ENCODE assay signal across 8 cellular contexts in genomic region chr12:120439646-120440247, GRCh38. TPM values are rescaled to one million over a fixed set of nuclear protein-coding genes. Genes with fewer than 3 reads are reported as not detected.
DNase-seq lines count a peak whose midpoint lies in the region; ATAC-seq, FAIRE-seq and TF ChIP-seq lines count a peak whose summit lies in the region.

No MANE protein-coding gene starts in this region.

- H3K9me3 ChIP-seq in ovary (no peaks in the 10 kb centered on the region), upper lobe of left lung (no peaks in the 10 kb centered on the region)

- POLR2A ChIA-PET in RWPE1 (lab: Yijun Ruan, JAX; ENCODE audit: low non-redundant PET) = no interaction called here

- H3K36me3 ChIP-seq in ovary (no peaks in the 10 kb centered on the region), upper lobe of left lung (peaks cover 4 to 48% (median 26%) of the 10 kb centered on the region in 4 donors)

- H3K27me3 ChIP-seq in ovary (no peaks in the 10 kb centered on the region), upper lobe of left lung (no peaks in the 10 kb centered on the region)

- H3K27ac Mint-ChIP-seq in activated T-helper 2 cell treated with anti-CD3 and anti-CD28 coated beads, Interferon-gamma antibody, Interleukin-2, Interleukin-4, amounts not matched to agents 10 μg/mL and 5 μg/mL and 100 μg/mL, durations not matched to agents 14 hours and 24 hours and 36 hours = no peak overlapping the region

- H3K4me1 ChIP-seq in ovary (ENCODE audit: insufficient read depth) = peaks cover 1% of the 10 kb centered on the region
- H3K4me1 ChIP-seq in upper lobe of left lung = peaks cover 16 to 20% (median 18%) of the 10 kb centered on the region in 4 donors

- no peaks in the 10 kb centered on the region for H3K9me3 Mint-ChIP-seq in activated T-helper 2 cell treated with anti-CD3 and anti-CD28 coated beads, Interferon-gamma antibody, Interleukin-2, Interleukin-4, amounts not matched to agents 10 μg/mL and 5 μg/mL and 100 μg/mL, durations not matched to agents 14 hours and 24 hours and 36 hours

- H3K27ac ChIP-seq in RWPE1 (no peak overlapping the region), ovary (no peak overlapping the region), upper lobe of left lung (no peak overlapping the region)

- CTCF ChIA-PET in RWPE1 (lab: Yijun Ruan, JAX) = interaction anchor here (0.6 kb wide), 1 partner anchor 135 kb away, joined by 4 read pairs; no protein-coding TSS in a partner anchor

- peak; percentile 58 for DNase-seq in D721Med (ENCODE audit: insufficient read length, low spot score)
- DNase-seq in KBM-7 = peak; percentile 81
- peak; percentile 89 for DNase-seq in RWPE1 (ENCODE audit: low spot score)
- DNase-seq in activated T-helper 2 cell treated with anti-CD3 and anti-CD28 coated beads, Interferon-gamma antibody, Interleukin-2, Interleukin-4, amounts not matched to agents 10 μg/mL and 5 μg/mL and 100 μg/mL, durations not matched to agents 14 hours and 24 hours and 36 hours (ENCODE audit: low spot score) = peak; percentile 56
- DNase-seq in fibroblast of villous mesenchyme (ENCODE audit: low read depth) = peak; percentile 63
- peak in 4 of 5 donors; percentile 20 to 50 (median 38) for DNase-seq in ovary
- DNase-seq in upper lobe of left lung = peak in 1 of 2 donors; percentile 55

- intact Hi-C loops in activated T-helper 2 cell treated with anti-CD3 and anti-CD28 coated beads, Interferon-gamma antibody, Interleukin-2, Interleukin-4, amounts not matched to agents 10 μg/mL and 5 μg/mL and 100 μg/mL, durations not matched to agents 14 hours and 24 hours and 36 hours (cut with micrococcal nuclease) = loop anchor here (1.0 to 5.0 kb wide), 4 partner anchors 30 to 243 kb away; partner anchors contain the start of genes PLA2G1B, RNF10 and SRSF9
- intact Hi-C loops in ovary (cut with DNase I) = no loop called here

- H3K4me3 Mint-ChIP-seq in activated T-helper 2 cell treated with anti-CD3 and anti-CD28 coated beads, Interferon-gamma antibody, Interleukin-2, Interleukin-4, amounts not matched to agents 10 μg/mL and 5 μg/mL and 100 μg/mL, durations not matched to agents 14 hours and 24 hours and 36 hours (ENCODE audit: low read depth) = peak overlapping the region; percentile 49

- in situ Hi-C loops in KBM-7 (cut with MboI; ENCODE audit: low pct_unique_long_range_greater_than_20kb, low sequenced_read_pairs) = no loop called here

- 14 to 17% (median 15%) methylated on average over 6 of the region's 6 CpGs for WGBS in ovary, 3 donors
- WGBS in upper lobe of left lung, 2 donors = 15 to 35% methylated on average over 3 to 6 of the region's 6 CpGs

- peaks cover 47% of the 10 kb centered on the region for H3K36me3 Mint-ChIP-seq in activated T-helper 2 cell treated with anti-CD3 and anti-CD28 coated beads, Interferon-gamma antibody, Interleukin-2, Interleukin-4, amounts not matched to agents 10 μg/mL and 5 μg/mL and 100 μg/mL, durations not matched to agents 14 hours and 24 hours and 36 hours (ENCODE audit: low read depth)

- ATAC-seq in upper lobe of left lung (ENCODE audit: low FRiP score in 2 of 2) (peak; percentile 30 to 47), GM21390 (IDR thresholded peaks at IDR 0.05; ENCODE audit: unreplicated experiment) (no peak)

- H3K4me1 Mint-ChIP-seq in activated T-helper 2 cell treated with anti-CD3 and anti-CD28 coated beads, Interferon-gamma antibody, Interleukin-2, Interleukin-4, amounts not matched to agents 10 μg/mL and 5 μg/mL and 100 μg/mL, durations not matched to agents 14 hours and 24 hours and 36 hours (ENCODE audit: low read depth) = peaks cover 17% of the 10 kb centered on the region

- H3K4me3 ChIP-seq in fibroblast of villous mesenchyme (ENCODE audit: low read depth, low read length) (no peak overlapping the region), ovary (no peak overlapping the region), upper lobe of left lung (no peak overlapping the region)

- no peak for FAIRE-seq in D721Med (lab: Jason Lieb, UNC)

- TF ChIP-seq EP300 in ovary (IDR thresholded peaks at IDR 0.05) (no peak), upper lobe of left lung (IDR thresholded peaks at IDR 0.05) (no peak)

- no peaks in the 10 kb centered on the region for H3K27me3 Mint-ChIP-seq in activated T-helper 2 cell treated with anti-CD3 and anti-CD28 coated beads, Interferon-gamma antibody, Interleukin-2, Interleukin-4, amounts not matched to agents 10 μg/mL and 5 μg/mL and 100 μg/mL, durations not matched to agents 14 hours and 24 hours and 36 hours (ENCODE audit: low read depth)

- TF ChIP-seq POLR2A in ovary (IDR thresholded peaks at IDR 0.05) = no peak
- no peak for TF ChIP-seq POLR2A in upper lobe of left lung (IDR thresholded peaks at IDR 0.05)

- TF ChIP-seq CTCF in D721Med (IDR thresholded peaks at IDR 0.05; ENCODE audit: insufficient read depth, missing control alignments) (peak; percentile 56), RWPE1 (conservative IDR thresholded peaks at IDR 0.05; ENCODE audit: low read depth) (peak; percentile 77), fibroblast of villous mesenchyme (IDR thresholded peaks at IDR 0.05; ENCODE audit: insufficient read depth, low read depth, low read length) (peak; percentile 48), ovary (IDR thresholded peaks at IDR 0.05) (peak in 1 of 3 donors; percentile 25), upper lobe of left lung (IDR thresholded peaks at IDR 0.05) (peak in 5 of 6 experiments; percentile 26 to 55 (median 42))

RNA-seq across cellular contexts. Expression of gene COX6A1, which starts 1.8 kb away (rescaled TPM):
- 328 and 333 TPM in 2 replicates for total RNA-seq in activated T-helper 2 cell treated with anti-CD3 and anti-CD28 coated beads, Interferon-gamma antibody, Interleukin-2, Interleukin-4, amounts not matched to agents 10 μg/mL and 5 μg/mL and 100 μg/mL, durations not matched to agents 14 hours and 24 hours and 36 hours
- 215 and 306 TPM in 2 replicates for total RNA-seq in fibroblast of villous mesenchyme
- 100 to 1,000 TPM; 182 to 633 (median 196) TPM for total RNA-seq in ovary
- polyA plus RNA-seq in ovary = 100 to 1,000 TPM; 366 to 474 TPM
- total RNA-seq in upper lobe of left lung = 100 to 1,000 TPM; 131 to 733 (median 324) TPM

RNA-seq across cellular contexts. Expression of gene TRIAP1, which starts 6.4 kb away (rescaled TPM):
- 36.8 TPM in 2 replicates for total RNA-seq in activated T-helper 2 cell treated with anti-CD3 and anti-CD28 coated beads, Interferon-gamma antibody, Interleukin-2, Interleukin-4, amounts not matched to agents 10 μg/mL and 5 μg/mL and 100 μg/mL, durations not matched to agents 14 hours and 24 hours and 36 hours
- 18.7 and 30.7 TPM in 2 replicates for total RNA-seq in fibroblast of villous mesenchyme
- 10 to 100 TPM in 4 of 7 donors, 1 to 10 TPM in 3; 8.1 to 14.7 (median 11.4) TPM for total RNA-seq in ovary
- polyA plus RNA-seq in ovary = 10 to 100 TPM; 15.3 to 18.5 TPM
- total RNA-seq in upper lobe of left lung = 10 to 100 TPM in 4 of 6 donors, 1 to 10 TPM in 1, not detected in 1; 5.2 to 21.1 (median 18.7) TPM

RNA-seq across cellular contexts. Expression of gene GATC, which starts 6.5 kb away (rescaled TPM):
- 30.4 and 38.0 TPM in 2 replicates for total RNA-seq in activated T-helper 2 cell treated with anti-CD3 and anti-CD28 coated beads, Interferon-gamma antibody, Interleukin-2, Interleukin-4, amounts not matched to agents 10 μg/mL and 5 μg/mL and 100 μg/mL, durations not matched to agents 14 hours and 24 hours and 36 hours
- total RNA-seq in fibroblast of villous mesenchyme (13.5 and 20.7 TPM in 2 replicates), ovary (10 to 100 TPM; 14.2 to 34.7 (median 19.4) TPM), upper lobe of left lung (10 to 100 TPM; 11.8 to 35.6 (median 22.5) TPM)
- polyA plus RNA-seq in ovary = 10 to 100 TPM; 11.9 to 32.4 TPM

RNA-seq across cellular contexts. Expression of gene SRSF9, which starts 29.8 kb away (rescaled TPM):
- 248 and 251 TPM in 2 replicates for total RNA-seq in activated T-helper 2 cell treated with anti-CD3 and anti-CD28 coated beads, Interferon-gamma antibody, Interleukin-2, Interleukin-4, amounts not matched to agents 10 μg/mL and 5 μg/mL and 100 μg/mL, durations not matched to agents 14 hours and 24 hours and 36 hours
- 148 and 192 TPM in 2 replicates for total RNA-seq in fibroblast of villous mesenchyme
- 100 to 1,000 TPM in 5 of 7 donors, 10 to 100 TPM in 2; 53.8 to 141 (median 124) TPM for total RNA-seq in ovary
- 100 to 1,000 TPM; 106 to 129 TPM for polyA plus RNA-seq in ovary
- total RNA-seq in upper lobe of left lung = 100 to 1,000 TPM in 4 of 6 donors, 10 to 100 TPM in 2; 74.5 to 127 (median 107) TPM

RNA-seq across cellular contexts. Expression of gene DYNLL1, which starts 56.2 kb away (rescaled TPM):
- 323 and 329 TPM in 2 replicates for total RNA-seq in activated T-helper 2 cell treated with anti-CD3 and anti-CD28 coated beads, Interferon-gamma antibody, Interleukin-2, Interleukin-4, amounts not matched to agents 10 μg/mL and 5 μg/mL and 100 μg/mL, durations not matched to agents 14 hours and 24 hours and 36 hours
- total RNA-seq in fibroblast of villous mesenchyme = 206 and 280 TPM in 2 replicates
- 100 to 1,000 TPM in 6 of 7 donors, 10 to 100 TPM in 1; 92.9 to 317 (median 256) TPM for total RNA-seq in ovary
- 100 to 1,000 TPM; 249 to 522 TPM for polyA plus RNA-seq in ovary
- total RNA-seq in upper lobe of left lung = 100 to 1,000 TPM in 5 of 6 donors, 10 to 100 TPM in 1; 61.5 to 330 (median 176) TPM
